Comparison of ENCODE assay signal across 13 cellular contexts in genomic region chr9:132239518-132239917, GRCh38.
"Had no signal": no experiment of that assay in that cellular context is flagged by ENCODE, and none has a peak within 500 bp of the region (broad histone marks: within the 10 kb centered on the region; RNA-seq: fewer than 3 reads in every experiment).

No MANE protein-coding gene starts in this region.

- H3K27ac ChIP-seq: ascending aorta, skin epidermis, transverse colon had no signal

- H3K4me3 ChIP-seq: ascending aorta, right atrium auricular region, skin epidermis, transverse colon had no signal

- H3K9me3 ChIP-seq: ascending aorta, right atrium auricular region, transverse colon had no signal

- DNase-seq: activated CD4-positive, alpha-beta memory T cell treated with anti-CD3 and anti-CD28 coated beads for 36 hours; activated naive CD4-positive, alpha-beta T cell; activated T-cell treated with anti-CD3 and anti-CD28 coated beads, Interleukin-2, amount 50 U/mL, for 48 hours; dorsolateral prefrontal cortex; hippocampal formation; kidney glomerular epithelial cell; midbrain; naive B cell; stimulated activated naive B cell treated with anti-CD40 and anti-IgM and Interleukin-4, amounts not matched to agents 10 μg/mL and 1 μg/mL and 100 μg/mL, for 72 hours; transverse colon had no signal

- H3K36me3 ChIP-seq: ascending aorta, right atrium auricular region, transverse colon had no signal

- H3K27me3 ChIP-seq: ascending aorta, dorsolateral prefrontal cortex, right atrium auricular region had no signal
